ENCODE assay signal across 15 cellular contexts in genomic region chr9:32419921-32420320, GRCh38. TPM values are rescaled to one million over a fixed set of nuclear protein-coding genes. Genes with fewer than 3 reads are reported as not detected.
DNase-seq lines count a peak whose midpoint lies in the region; TF ChIP-seq lines count a peak whose summit lies in the region.
"Had no signal": no experiment of that assay in that cellular context is flagged by ENCODE, and none has a peak within 500 bp of the region (broad histone marks: within the 10 kb centered on the region; RNA-seq: fewer than 3 reads in every experiment).

No MANE protein-coding gene starts in this region.

- no peak overlapping the region for H3K27ac Mint-ChIP-seq in activated T-helper 1 cell treated with anti-CD3 and anti-CD28 coated beads, Interleukin-12 subunit alpha, Interleukin-12 subunit beta, Interleukin-2, Interleukin-4 antibody, amounts not matched to agents 30 ng/mL and 10 ng/mL and 1 ng/mL, durations not matched to agents 14 hours and 24 hours and 36 hours
- H3K27ac Mint-ChIP-seq: GM23338 had no signal

- no peaks in the 10 kb centered on the region for H3K9me3 ChIP-seq in WERI-Rb-1 (ENCODE audit: severe bottlenecking)
- H3K9me3 ChIP-seq: BLaER1, Caco-2 had no signal

- H3K9me3 Mint-ChIP-seq in activated T-helper 1 cell treated with anti-CD3 and anti-CD28 coated beads, Interleukin-12 subunit alpha, Interleukin-12 subunit beta, Interleukin-2, Interleukin-4 antibody, amounts not matched to agents 30 ng/mL and 10 ng/mL and 1 ng/mL, durations not matched to agents 14 hours and 24 hours and 36 hours, result no peaks in the 10 kb centered on the region
- H3K9me3 Mint-ChIP-seq: CD8-positive, alpha-beta memory T cell; GM23338 had no signal

- peaks cover 25% of the 10 kb centered on the region for H3K36me3 Mint-ChIP-seq in activated T-helper 1 cell treated with anti-CD3 and anti-CD28 coated beads, Interleukin-12 subunit alpha, Interleukin-12 subunit beta, Interleukin-2, Interleukin-4 antibody, amounts not matched to agents 30 ng/mL and 10 ng/mL and 1 ng/mL, durations not matched to agents 14 hours and 24 hours and 36 hours (ENCODE audit: low read depth)

- intact Hi-C loops in activated T-helper 1 cell treated with anti-CD3 and anti-CD28 coated beads, Interleukin-12 subunit alpha, Interleukin-12 subunit beta, Interleukin-2, Interleukin-4 antibody, amounts not matched to agents 30 ng/mL and 10 ng/mL and 1 ng/mL, durations not matched to agents 14 hours and 24 hours and 36 hours (cut with micrococcal nuclease), result no loop called here

- peak; percentile 76 for DNase-seq in DMS 273 (lab: John Stamatoyannopoulos, UW; ENCODE audit: unreplicated experiment)
- peak; percentile 89 for DNase-seq in G401 (ENCODE audit: low spot score)
- DNase-seq in astrocyte of the spinal cord (ENCODE audit: low read depth, low spot score), result peak; percentile 12
- peak; percentile 41 for DNase-seq in fibroblast of villous mesenchyme (ENCODE audit: low read depth)
- no peak for DNase-seq in AG20443 (ENCODE audit: low spot score)
- no peak for DNase-seq in NCI-H2081 (lab: John Stamatoyannopoulos, UW)
- DNase-seq in activated T-helper 1 cell treated with anti-CD3 and anti-CD28 coated beads, Interleukin-12 subunit alpha, Interleukin-12 subunit beta, Interleukin-2, Interleukin-4 antibody, amounts not matched to agents 30 ng/mL and 10 ng/mL and 1 ng/mL, durations not matched to agents 14 hours and 24 hours and 36 hours (ENCODE audit: low spot score), result no peak
- DNase-seq in WERI-Rb-1, result no peak
- DNase-seq: AML-193; Caco-2; CD8-positive, alpha-beta memory T cell; H7 had no signal

- in situ Hi-C loops in G401 (cut with HindIII; ENCODE audit: low sequenced_read_pairs), result no loop called here
- in situ Hi-C loops in astrocyte of the spinal cord (cut with HindIII; ENCODE audit: low sequenced_read_pairs), result no loop called here

- no peak overlapping the region for H3K27ac ChIP-seq in WERI-Rb-1
- H3K27ac ChIP-seq: BLaER1 had no signal

- peaks cover 8% of the 10 kb centered on the region for H3K36me3 ChIP-seq in WERI-Rb-1

- TF ChIP-seq CTCF in astrocyte of the spinal cord (IDR thresholded peaks at IDR 0.05; ENCODE audit: low read depth, low read length), result no peak
- TF ChIP-seq CTCF in fibroblast of villous mesenchyme (IDR thresholded peaks at IDR 0.05; ENCODE audit: insufficient read depth, low read depth, low read length), result no peak
- TF ChIP-seq CTCF in WERI-Rb-1 (IDR thresholded peaks at IDR 0.05; ENCODE audit: low read depth, low read length), result no peak

- H3K27me3 ChIP-seq in WERI-Rb-1 (ENCODE audit: insufficient read depth, low read depth, severe bottlenecking), result no peaks in the 10 kb centered on the region
- H3K27me3 ChIP-seq: BLaER1 had no signal

- H3K4me1 Mint-ChIP-seq in activated T-helper 1 cell treated with anti-CD3 and anti-CD28 coated beads, Interleukin-12 subunit alpha, Interleukin-12 subunit beta, Interleukin-2, Interleukin-4 antibody, amounts not matched to agents 30 ng/mL and 10 ng/mL and 1 ng/mL, durations not matched to agents 14 hours and 24 hours and 36 hours (ENCODE audit: low read depth), result no peaks in the 10 kb centered on the region
- H3K4me1 Mint-ChIP-seq: CD8-positive, alpha-beta memory T cell; GM23338 had no signal

- H3K4me3 ChIP-seq in astrocyte of the spinal cord (ENCODE audit: low read depth, low read length), result no peak overlapping the region
- no peak overlapping the region for H3K4me3 ChIP-seq in fibroblast of villous mesenchyme (ENCODE audit: low read depth, low read length)
- no peak overlapping the region for H3K4me3 ChIP-seq in WERI-Rb-1 (ENCODE audit: low read depth, low read length)
- H3K4me3 ChIP-seq: BLaER1, GM12878, GM23338 had no signal

- no peaks in the 10 kb centered on the region for H3K27me3 Mint-ChIP-seq in activated T-helper 1 cell treated with anti-CD3 and anti-CD28 coated beads, Interleukin-12 subunit alpha, Interleukin-12 subunit beta, Interleukin-2, Interleukin-4 antibody, amounts not matched to agents 30 ng/mL and 10 ng/mL and 1 ng/mL, durations not matched to agents 14 hours and 24 hours and 36 hours (ENCODE audit: insufficient read depth)
- H3K27me3 Mint-ChIP-seq: CD8-positive, alpha-beta memory T cell had no signal

- no peak overlapping the region for H3K4me3 Mint-ChIP-seq in activated T-helper 1 cell treated with anti-CD3 and anti-CD28 coated beads, Interleukin-12 subunit alpha, Interleukin-12 subunit beta, Interleukin-2, Interleukin-4 antibody, amounts not matched to agents 30 ng/mL and 10 ng/mL and 1 ng/mL, durations not matched to agents 14 hours and 24 hours and 36 hours
- H3K4me3 Mint-ChIP-seq: CD8-positive, alpha-beta memory T cell; GM23338 had no signal

RNA-seq across cellular contexts. Expression of gene ACO1, which starts 35.5 kb away (rescaled TPM):
- total RNA-seq in G401 (2014; rRNA removed; shearing (Covaris generic)), result 43.1 and 56.8 TPM in 2 replicates
- 105 and 155 TPM in 2 replicates for total RNA-seq in fibroblast of villous mesenchyme
- 5.6 and 6.9 TPM in 2 replicates for total RNA-seq in activated T-helper 1 cell treated with anti-CD3 and anti-CD28 coated beads, Interleukin-12 subunit alpha, Interleukin-12 subunit beta, Interleukin-2, Interleukin-4 antibody, amounts not matched to agents 30 ng/mL and 10 ng/mL and 1 ng/mL, durations not matched to agents 14 hours and 24 hours and 36 hours

Comparison
In these comparisons a context has a peak if more than half of its experiments do, and no peak if none do; other contexts are left out.
1. DNase-seq: peak in DMS 273 (single experiment), G401 (single experiment), astrocyte of the spinal cord (single experiment) and fibroblast of villous mesenchyme (single experiment); none in AG20443 (single experiment), NCI-H2081 (0 of 2), activated T-helper 1 cell treated with anti-CD3 and anti-CD28 coated beads, Interleukin-12 subunit alpha, Interleukin-12 subunit beta, Interleukin-2, Interleukin-4 antibody, amounts not matched to agents 30 ng/mL and 10 ng/mL and 1 ng/mL, durations not matched to agents 14 hours and 24 hours and 36 hours (single experiment) and WERI-Rb-1 (single experiment).